ENCODE assay signal across 23 cellular contexts in genomic region chr2:200423552-200423951, GRCh38.
"Had no signal": no experiment of that assay in that cellular context is flagged by ENCODE, and none has a peak within 500 bp of the region (broad histone marks: within the 10 kb centered on the region; RNA-seq: fewer than 3 reads in every experiment).

No MANE protein-coding gene starts in this region.

- H3K9me3 Mint-ChIP-seq: activated CD4-positive, alpha-beta T cell treated with anti-CD3 and anti-CD28 coated beads, Interleukin-2, amount 10 ng/mL, durations not matched to agents 24 days and 14 days; activated CD8-positive, alpha-beta T cell treated with anti-CD3 and anti-CD28 coated beads for 36 hours; activated naive CD4-positive, alpha-beta T cell treated with anti-CD3 and anti-CD28 coated beads, Interleukin-2, amount 50 U/mL, for 24 hours; dendritic cell treated with granulocyte-macrophage colony-stimulating factor and Interleukin-4, amounts not matched to agents 40 ng/mL and 50 ng/mL, for 4 days; naive thymus-derived CD4-positive, alpha-beta T cell had no signal

- H3K27ac ChIP-seq: body of pancreas, esophagus muscularis mucosa, left lung, psoas muscle, right atrium auricular region, spleen, thyroid gland, VCaP had no signal

- DNase-seq: activated CD4-positive, alpha-beta T cell treated with anti-CD3 and anti-CD28 coated beads, Interleukin-2, amount 10 ng/mL, durations not matched to agents 24 days and 14 days; activated CD8-positive, alpha-beta memory T cell treated with anti-CD3 and anti-CD28 coated beads, Interleukin-2, amount 10 ng/mL, durations not matched to agents 7 days and 5 days; activated CD8-positive, alpha-beta T cell treated with anti-CD3 and anti-CD28 coated beads for 36 hours; activated gamma-delta T cell treated with Interleukin-2 at 50 U/mL for 16 hours; activated T-cell treated with anti-CD3 and anti-CD28 coated beads for 4 hours; anterior cingulate cortex; body of pancreas; effector memory CD4-positive, alpha-beta T cell; hippocampal formation; kidney glomerular epithelial cell; left lung; naive thymus-derived CD4-positive, alpha-beta T cell; psoas muscle; spleen; stimulated activated CD4-positive, alpha-beta T cell treated with anti-CD3 and anti-CD28 coated beads, Interleukin-4, amount 100 ng/mL, for 24 hours; stimulated activated naive CD4-positive, alpha-beta T cell treated with Interleukin-2 at 50 U/mL for 16 hours; thyroid gland had no signal

- H3K27ac Mint-ChIP-seq: activated CD4-positive, alpha-beta T cell treated with anti-CD3 and anti-CD28 coated beads, Interleukin-2, amount 10 ng/mL, durations not matched to agents 24 days and 14 days; activated CD8-positive, alpha-beta T cell treated with anti-CD3 and anti-CD28 coated beads for 36 hours; activated naive CD4-positive, alpha-beta T cell treated with anti-CD3 and anti-CD28 coated beads, Interleukin-2, amount 50 U/mL, for 24 hours; dendritic cell treated with granulocyte-macrophage colony-stimulating factor and Interleukin-4, amounts not matched to agents 40 ng/mL and 50 ng/mL, for 4 days had no signal

- H3K4me3 Mint-ChIP-seq: activated CD4-positive, alpha-beta T cell treated with anti-CD3 and anti-CD28 coated beads, Interleukin-2, amount 10 ng/mL, durations not matched to agents 24 days and 14 days; activated CD8-positive, alpha-beta memory T cell treated with anti-CD3 and anti-CD28 coated beads, Interleukin-2, amount 10 ng/mL, durations not matched to agents 7 days and 5 days; activated CD8-positive, alpha-beta T cell treated with anti-CD3 and anti-CD28 coated beads for 36 hours; activated naive CD4-positive, alpha-beta T cell treated with anti-CD3 and anti-CD28 coated beads, Interleukin-2, amount 50 U/mL, for 24 hours; dendritic cell treated with granulocyte-macrophage colony-stimulating factor and Interleukin-4, amounts not matched to agents 40 ng/mL and 50 ng/mL, for 4 days; naive thymus-derived CD4-positive, alpha-beta T cell had no signal

- ATAC-seq: activated CD4-positive, CD25-positive, alpha-beta regulatory T cell treated with anti-CD3 and anti-CD28 coated beads, Interleukin-2, amount 50 U/mL, for 24 hours; activated CD8-positive, alpha-beta memory T cell treated with anti-CD3 and anti-CD28 coated beads, Interleukin-2, amount 10 ng/mL, durations not matched to agents 7 days and 5 days; body of pancreas; left lung; naive thymus-derived CD4-positive, alpha-beta T cell; psoas muscle had no signal

- H3K27me3 Mint-ChIP-seq: activated CD4-positive, alpha-beta T cell treated with anti-CD3 and anti-CD28 coated beads, Interleukin-2, amount 10 ng/mL, durations not matched to agents 24 days and 14 days; activated CD8-positive, alpha-beta memory T cell treated with anti-CD3 and anti-CD28 coated beads, Interleukin-2, amount 10 ng/mL, durations not matched to agents 7 days and 5 days; activated CD8-positive, alpha-beta T cell treated with anti-CD3 and anti-CD28 coated beads for 36 hours; activated naive CD4-positive, alpha-beta T cell treated with anti-CD3 and anti-CD28 coated beads, Interleukin-2, amount 50 U/mL, for 24 hours; dendritic cell treated with granulocyte-macrophage colony-stimulating factor and Interleukin-4, amounts not matched to agents 40 ng/mL and 50 ng/mL, for 4 days; naive thymus-derived CD4-positive, alpha-beta T cell had no signal
